17 cellular contexts compared by ENCODE assay signal in the genomic region with DNA sequence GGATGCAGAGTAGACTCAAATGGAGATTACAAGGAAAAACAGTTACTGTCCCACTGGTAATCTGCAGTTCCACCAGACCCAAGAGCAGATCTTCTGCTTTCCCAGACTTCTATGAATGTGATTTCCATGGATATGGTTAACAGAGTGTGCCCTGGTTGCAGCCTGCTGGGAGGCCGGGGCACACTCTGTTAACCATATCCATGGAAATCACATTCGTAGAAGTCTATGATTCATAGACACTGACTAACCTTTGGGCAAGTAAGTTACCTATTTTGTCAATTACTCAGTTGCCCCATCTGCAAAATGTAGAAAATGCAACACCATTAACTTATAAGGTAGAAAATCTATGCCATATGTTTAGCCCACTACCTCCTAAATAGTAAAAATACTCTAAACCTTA.
"Had no signal": no experiment of that assay in that cellular context is flagged by ENCODE, and none has a peak within 500 bp of the region (broad histone marks: within the 10 kb centered on the region; RNA-seq: fewer than 3 reads in every experiment).

No MANE protein-coding gene starts in this region.

- H3K27ac ChIP-seq: epithelial cell of prostate, neural progenitor cell, pancreas, tibial nerve, vagina had no signal

- H3K36me3 ChIP-seq: neural progenitor cell, pancreas, tibial nerve, vagina had no signal

- H3K4me3 ChIP-seq: neural progenitor cell, pancreas, tibial nerve, vagina had no signal

- H3K9me3 ChIP-seq: pancreas, tibial nerve, vagina had no signal

- H2AFZ ChIP-seq: neural progenitor cell had no signal

- H3K27me3 ChIP-seq: neural progenitor cell, pancreas, tibial nerve, vagina had no signal

- ATAC-seq: activated T-helper 17 cell treated with anti-CD3 and anti-CD28 coated beads, Interleukin-2, amount 50 U/mL, for 72 hours; left ventricle myocardium superior; pancreas; stimulated activated memory B cell treated with anti-CD40 and anti-IgM and Interleukin-4, amounts not matched to agents 10 μg/mL and 1 μg/mL and 100 μg/mL, for 72 hours; WTC11 had no signal

- H3K4me2 ChIP-seq: neural progenitor cell had no signal

- H3K4me1 ChIP-seq: neural progenitor cell, pancreas, tibial nerve, vagina had no signal

- DNase-seq: activated CD4-positive, alpha-beta T cell treated with anti-CD3 and anti-CD28 coated beads, Interleukin-2, amount 10 ng/mL, durations not matched to agents 7 days and 5 days; activated CD8-positive, alpha-beta memory T cell treated with anti-CD3 and anti-CD28 coated beads for 24 hours; activated naive CD4-positive, alpha-beta T cell treated with anti-CD3 and anti-CD28 coated beads for 36 hours; effector memory CD4-positive, alpha-beta T cell; head of caudate nucleus; islet precursor cell; left ventricle myocardium superior; pancreas; retina; T-helper 1 cell had no signal

- H3K9ac ChIP-seq: neural progenitor cell had no signal
